ENCODE assay signal across 14 cellular contexts in the genomic region with DNA sequence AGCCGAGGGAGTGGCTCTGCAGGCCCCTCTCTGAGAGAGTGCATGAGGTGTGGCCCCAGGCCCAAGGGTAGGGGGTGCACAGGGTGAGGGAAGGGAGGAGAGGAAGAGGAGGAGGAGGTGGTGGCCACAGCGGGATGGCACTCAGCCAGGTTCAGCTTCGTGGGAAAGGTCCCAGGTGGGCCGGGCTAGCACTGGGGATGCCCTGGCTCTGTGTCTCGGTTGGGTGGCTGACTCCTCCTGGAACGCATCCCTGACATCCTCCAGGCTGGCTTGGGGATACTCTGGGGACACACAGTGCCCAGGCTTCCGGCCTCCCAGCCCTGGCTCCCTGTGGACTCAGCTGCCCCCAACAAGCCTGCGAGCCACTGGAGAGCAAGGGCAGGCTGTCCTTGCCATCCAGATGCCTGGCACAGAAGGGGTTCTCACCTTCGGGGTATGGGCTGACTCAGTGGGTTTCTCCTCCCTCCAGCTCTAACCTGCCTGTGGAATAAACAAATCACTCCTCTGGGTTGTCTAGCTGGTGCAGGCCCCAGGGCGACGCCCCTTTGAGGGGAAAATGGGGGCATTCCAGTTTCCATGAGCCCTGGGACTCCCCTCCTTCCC. TPM values are rescaled to one million over a fixed set of nuclear protein-coding genes. Genes with fewer than 3 reads are reported as not detected.
DNase-seq lines count a peak whose midpoint lies in the region; ATAC-seq, FAIRE-seq and TF ChIP-seq lines count a peak whose summit lies in the region.
"Had no signal": no experiment of that assay in that cellular context is flagged by ENCODE, and none has a peak within 500 bp of the region (broad histone marks: within the 10 kb centered on the region; RNA-seq: fewer than 3 reads in every experiment).

No MANE protein-coding gene starts in this region.

- H3K4me1 Mint-ChIP-seq in activated CD4-positive, alpha-beta T cell treated with anti-CD3 and anti-CD28 coated beads, Interleukin-2, amount 10 ng/mL, durations not matched to agents 7 days and 5 days, result peaks cover 69% of the 10 kb centered on the region
- peaks cover 50% of the 10 kb centered on the region for H3K4me1 Mint-ChIP-seq in endodermal cell

- DNase-seq in HTR-8/SVneo (ENCODE audit: insufficient read length, low spot score) (no peak), endodermal cell (peak; percentile 50), substantia nigra (lab: John Stamatoyannopoulos, UW) (no peak), SW480 (ENCODE audit: low spot score) (no peak), NCI-H1436 (lab: John Stamatoyannopoulos, UW) (no peak)
- peak; percentile 29 for DNase-seq in activated CD4-positive, alpha-beta T cell treated with anti-CD3 and anti-CD28 coated beads, Interleukin-2, amount 10 ng/mL, durations not matched to agents 7 days and 5 days
- peak; percentile 62 for DNase-seq in stimulated activated CD4-positive, alpha-beta T cell treated with anti-CD3 and anti-CD28 coated beads, Interleukin-4, amount 100 ng/mL, for 24 hours
- DNase-seq: DMS 273 treated with DMSO at 0.1 percent for 48 hours, NCI-H2171 treated with DMSO at 0.1 percent for 48 hours had no signal

- H3K27ac Mint-ChIP-seq in activated CD4-positive, alpha-beta T cell treated with anti-CD3 and anti-CD28 coated beads, Interleukin-2, amount 10 ng/mL, durations not matched to agents 7 days and 5 days, result peak overlapping the region; percentile 99
- H3K27ac Mint-ChIP-seq in endodermal cell, result peak overlapping the region; percentile 98

- no peak overlapping the region for H3K4me3 ChIP-seq in endodermal cell (ENCODE audit: low read length)
- H3K4me3 ChIP-seq: tibial artery had no signal

- no peaks in the 10 kb centered on the region for H3K27me3 ChIP-seq in endodermal cell (ENCODE audit: control insufficient read depth, insufficient read depth, low read length, poor library complexity, severe bottlenecking)

- peak overlapping the region; percentile 95 for H3K4me3 Mint-ChIP-seq in activated CD4-positive, alpha-beta T cell treated with anti-CD3 and anti-CD28 coated beads, Interleukin-2, amount 10 ng/mL, durations not matched to agents 7 days and 5 days
- H3K4me3 Mint-ChIP-seq in endodermal cell, result no peak overlapping the region

- WGBS in endodermal cell (ENCODE audit: insufficient coverage in 1 of 2, insufficient read length in 1 of 2), 2 experiments, result 88 to 98% methylated on average over 5 to 11 of the region's 11 CpGs

- H3K9ac ChIP-seq in endodermal cell (ENCODE audit: extremely low read depth, low read length, poor library complexity, severe bottlenecking), result peak overlapping the region; percentile 63

- no peak for ATAC-seq in GM19397 (IDR thresholded peaks at IDR 0.05; ENCODE audit: unreplicated experiment)
- ATAC-seq: SK-N-SH treated with all-trans-retinoic acid at 6 μM for 48 hours had no signal

- no peaks in the 10 kb centered on the region for H3K27me3 Mint-ChIP-seq in activated CD4-positive, alpha-beta T cell treated with anti-CD3 and anti-CD28 coated beads, Interleukin-2, amount 10 ng/mL, durations not matched to agents 7 days and 5 days
- H3K27me3 Mint-ChIP-seq in endodermal cell (ENCODE audit: insufficient read depth), result no peaks in the 10 kb centered on the region

- H3K4me1 ChIP-seq in endodermal cell (ENCODE audit: control insufficient read depth, insufficient read depth, low read length), result peaks cover 28% of the 10 kb centered on the region
- H3K4me1 ChIP-seq: tibial artery had no signal

- no peaks in the 10 kb centered on the region for H3K36me3 ChIP-seq in endodermal cell (ENCODE audit: control insufficient read depth, insufficient read depth, low read length)
- H3K36me3 ChIP-seq: tibial artery had no signal

- H3K27ac ChIP-seq in endodermal cell (ENCODE audit: low read depth, low read length) (peak overlapping the region; percentile 9), substantia nigra (ENCODE audit: low read depth, low read length, poor library complexity, severe bottlenecking) (no peak overlapping the region)
- H3K27ac ChIP-seq: tibial artery had no signal

- H3K36me3 Mint-ChIP-seq in activated CD4-positive, alpha-beta T cell treated with anti-CD3 and anti-CD28 coated beads, Interleukin-2, amount 10 ng/mL, durations not matched to agents 7 days and 5 days (ENCODE audit: low read depth), result peaks cover 42% of the 10 kb centered on the region
- H3K36me3 Mint-ChIP-seq in endodermal cell (ENCODE audit: low read depth), result peaks cover 2% of the 10 kb centered on the region

- POLR2A ChIA-PET in activated CD4-positive, alpha-beta T cell treated with anti-CD3 and anti-CD28 coated beads, Interleukin-2, amount 10 ng/mL, durations not matched to agents 7 days and 5 days (lab: Charles Lee), result interaction anchor here (1.0 to 1.4 kb wide), 2 partner anchors 30 to 122 kb away, joined by 3 to 5 read pairs; no protein-coding TSS in a partner anchor

- TF ChIP-seq CTCF in endodermal cell (conservative IDR thresholded peaks at IDR 0.05), result no peak

- H3K9me3 Mint-ChIP-seq in activated CD4-positive, alpha-beta T cell treated with anti-CD3 and anti-CD28 coated beads, Interleukin-2, amount 10 ng/mL, durations not matched to agents 7 days and 5 days, result no peaks in the 10 kb centered on the region
- peaks cover 2% of the 10 kb centered on the region for H3K9me3 Mint-ChIP-seq in endodermal cell

- no peaks in the 10 kb centered on the region for H3K9me3 ChIP-seq in endodermal cell (ENCODE audit: control insufficient read depth, low read length)
- H3K9me3 ChIP-seq: tibial artery had no signal

- CTCF ChIA-PET in activated CD4-positive, alpha-beta T cell treated with anti-CD3 and anti-CD28 coated beads, Interleukin-2, amount 10 ng/mL, durations not matched to agents 7 days and 5 days (lab: Charles Lee), result interaction anchor here (0.6 to 12.5 kb wide), 9 partner anchors 11 to 938 kb away, joined by 3 to 101 read pairs (median 3); no protein-coding TSS in a partner anchor

- FAIRE-seq in HTR-8/SVneo (lab: Jason Lieb, UNC), result peak; percentile 46
- FAIRE-seq: astrocyte, H54 had no signal

RNA-seq across cellular contexts. Expression of a gene that starts 0.6 kb away (rescaled TPM):
- 100 to 1,000 TPM; 302 to 337 TPM for total RNA-seq in activated CD4-positive, alpha-beta T cell treated with anti-CD3 and anti-CD28 coated beads, Interleukin-2, amount 10 ng/mL, durations not matched to agents 7 days and 5 days
- total RNA-seq in endodermal cell, result 10 to 100 TPM in 1 of 2 donors, 1 to 10 TPM in 1; 8.3 to 10.4 TPM
- polyA plus RNA-seq in endodermal cell (2013, experiment 1 of 2), result 1.8 TPM
- polyA plus RNA-seq in endodermal cell (2013, experiment 2 of 2), result 3.1 TPM

RNA-seq across cellular contexts. Expression of a gene that starts 43.3 kb away (rescaled TPM):
- 1 to 10 TPM; 7.2 to 7.4 TPM for total RNA-seq in activated CD4-positive, alpha-beta T cell treated with anti-CD3 and anti-CD28 coated beads, Interleukin-2, amount 10 ng/mL, durations not matched to agents 7 days and 5 days
- total RNA-seq in endodermal cell, result 10 to 100 TPM; 12.5 to 17.4 TPM
- polyA plus RNA-seq in endodermal cell (2013, experiment 1 of 2), result 7.2 TPM
- polyA plus RNA-seq in endodermal cell (2013, experiment 2 of 2), result 7.0 TPM

RNA-seq across cellular contexts. Expression of a gene that starts 49.0 kb away (rescaled TPM):
- total RNA-seq in activated CD4-positive, alpha-beta T cell treated with anti-CD3 and anti-CD28 coated beads, Interleukin-2, amount 10 ng/mL, durations not matched to agents 7 days and 5 days, result 10 to 100 TPM; 62.9 to 68.3 TPM
- 10 to 100 TPM; 71.8 to 75.0 TPM for total RNA-seq in endodermal cell
- 71.7 TPM for polyA plus RNA-seq in endodermal cell (2013, experiment 1 of 2)
- 68.6 TPM for polyA plus RNA-seq in endodermal cell (2013, experiment 2 of 2)

Comparison
In these comparisons a context has a peak if more than half of its experiments do, and no peak if none do; other contexts are left out.
1. DNase-seq: peak in activated CD4-positive, alpha-beta T cell treated with anti-CD3 and anti-CD28 coated beads, Interleukin-2, amount 10 ng/mL, durations not matched to agents 7 days and 5 days (single experiment), endodermal cell (single experiment) and stimulated activated CD4-positive, alpha-beta T cell treated with anti-CD3 and anti-CD28 coated beads, Interleukin-4, amount 100 ng/mL, for 24 hours (single experiment); none in HTR-8/SVneo (single experiment), substantia nigra (0 of 49), SW480 (single experiment) and NCI-H1436 (single experiment).
2. RNA of a gene that starts 0.6 kb away (total RNA-seq): 302 to 337 TPM in activated CD4-positive, alpha-beta T cell treated with anti-CD3 and anti-CD28 coated beads, Interleukin-2, amount 10 ng/mL, durations not matched to agents 7 days and 5 days; 8.3 to 10.4 TPM in endodermal cell; every median in the first group is over 10 times any median in the second.